Comparison of ENCODE assay signal across 8 cellular contexts in the genomic region with DNA sequence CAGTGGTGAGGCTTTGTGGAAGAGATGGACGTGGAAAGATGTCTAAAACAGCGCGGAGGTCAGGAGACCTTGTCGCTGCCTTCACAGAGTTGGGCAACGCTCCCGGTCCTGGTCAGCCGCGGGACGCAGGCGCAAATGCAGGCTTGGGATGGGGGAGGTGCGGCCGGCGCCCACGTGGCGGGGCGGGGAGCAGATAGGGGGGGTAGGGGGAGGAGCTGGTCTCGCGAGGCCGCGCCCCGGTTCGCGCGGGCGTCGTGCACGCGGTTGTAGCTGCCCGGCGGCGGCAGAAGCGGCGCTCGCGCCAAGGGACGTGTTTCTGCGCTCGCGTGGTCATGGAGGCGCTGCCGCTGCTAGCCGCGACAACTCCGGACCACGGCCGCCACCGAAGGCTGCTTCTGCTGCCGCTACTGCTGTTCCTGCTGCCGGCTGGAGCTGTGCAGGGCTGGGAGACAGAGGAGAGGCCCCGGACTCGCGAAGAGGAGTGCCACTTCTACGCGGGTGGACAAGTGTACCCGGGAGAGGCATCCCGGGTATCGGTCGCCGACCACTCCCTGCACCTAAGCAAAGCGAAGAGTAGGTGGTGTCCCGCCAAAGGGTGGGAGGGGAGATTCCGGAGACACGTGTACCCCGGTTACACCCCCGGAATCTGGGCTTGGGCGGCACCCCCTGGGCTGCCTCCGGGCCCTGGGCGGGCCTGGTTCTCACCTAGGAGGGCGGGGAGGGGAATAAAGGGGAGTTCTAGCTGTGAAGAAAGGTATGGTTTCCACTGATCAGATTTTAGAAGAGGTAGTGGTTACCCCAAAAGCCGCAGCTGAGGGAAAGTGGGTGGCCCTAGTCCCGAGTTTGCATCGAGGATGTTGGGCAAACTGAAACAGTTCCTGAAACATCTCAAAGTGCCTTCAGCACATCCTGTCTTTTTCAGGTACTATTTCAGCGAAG. TPM values are rescaled to one million over a fixed set of nuclear protein-coding genes. Genes with fewer than 3 reads are reported as not detected.
DNase-seq lines count a peak whose midpoint lies in the region; ATAC-seq and TF ChIP-seq lines count a peak whose summit lies in the region.

A gene (plus strand): TSS at position 255 of the 939 bp plus-strand sequence. CDS start 78 bp downstream, at position 333.

- ATAC-seq in HG03432 (IDR thresholded peaks at IDR 0.05; ENCODE audit: unreplicated experiment), result peak; percentile 78
- peak; percentile 99 for ATAC-seq in left lobe of liver

- TF ChIP-seq POLR2A in GM19193 (IDR thresholded peaks at IDR 0.05; ENCODE audit: extremely low read depth, insufficient read depth, insufficient read length), result peak; percentile 44

- DNase-seq in Ammon's horn (ENCODE audit: low spot score) (peak; percentile 91), NCI-H524 (lab: John Stamatoyannopoulos, UW) (peak; percentile 67 to 91), cortex of kidney (lab: John Stamatoyannopoulos, UW) (peak; percentile 13), left lobe of liver (ENCODE audit: low spot score) (peak; percentile 91)
- peak; percentile 86 for DNase-seq in activated CD4-positive, alpha-beta T cell treated with anti-CD3 and anti-CD28 coated beads for 48 hours
- peak; percentile 80 to 81 for DNase-seq in stimulated activated CD4-positive, alpha-beta T cell treated with anti-CD3 and anti-CD28 coated beads, Interleukin-2, amount 100 ng/mL, for 24 hours

RNA-seq across cellular contexts. Expression of the gene that starts here (rescaled TPM):
- 166 TPM for total RNA-seq in left lobe of liver

Comparison
In these comparisons a context has a peak if more than half of its experiments do, and no peak if none do; other contexts are left out.
1. Peak in every context shown above with its lines: DNase-seq and ATAC-seq.
2. DNase-seq: peak in every context shown above with its lines; median percentile 91 in Ammon's horn; 91 in left lobe of liver; 86 in activated CD4-positive, alpha-beta T cell treated with anti-CD3 and anti-CD28 coated beads for 48 hours; 80 in stimulated activated CD4-positive, alpha-beta T cell treated with anti-CD3 and anti-CD28 coated beads, Interleukin-2, amount 100 ng/mL, for 24 hours; 79 in NCI-H524; 13 in cortex of kidney.